ENCODE assay signal across 20 cellular contexts in the genomic region with DNA sequence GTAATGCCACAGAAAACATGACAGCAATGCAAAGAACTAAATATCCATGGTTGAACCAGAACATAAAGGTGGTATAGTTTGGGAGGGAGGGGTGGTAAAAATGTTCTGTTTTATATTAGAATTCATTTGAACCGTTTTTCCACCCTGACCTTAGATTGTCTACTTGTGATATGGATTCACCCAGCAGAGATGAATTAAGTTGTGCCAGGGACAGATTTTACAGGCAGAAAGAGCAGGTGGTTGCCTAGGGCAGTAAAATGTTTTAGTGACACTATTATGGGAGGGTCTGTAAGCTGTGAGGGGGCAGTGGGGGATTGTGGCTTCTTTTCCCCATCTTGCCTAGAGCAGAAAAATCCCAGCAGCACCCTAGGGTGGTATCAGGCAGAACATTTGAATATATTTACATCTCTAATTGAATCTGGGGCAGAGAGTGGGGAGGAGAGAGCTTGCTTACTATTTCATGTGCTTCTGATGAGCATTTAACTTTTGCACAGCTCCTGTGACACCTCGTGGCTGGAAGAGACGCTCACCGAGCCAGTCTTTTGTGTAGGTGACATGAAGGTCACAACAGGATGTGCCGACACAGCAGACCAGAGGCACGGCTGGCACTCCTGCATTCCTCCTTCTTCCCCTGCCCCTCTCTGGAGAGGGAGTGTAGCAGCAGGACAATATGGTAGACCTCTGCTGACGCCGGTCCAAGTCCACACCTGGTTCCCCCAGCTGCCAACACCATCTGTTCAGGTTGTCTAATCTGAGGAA.
DNase-seq lines count a peak whose midpoint lies in the region; ATAC-seq, FAIRE-seq and TF ChIP-seq lines count a peak whose summit lies in the region.
"Had no signal": no experiment of that assay in that cellular context is flagged by ENCODE, and none has a peak within 500 bp of the region (broad histone marks: within the 10 kb centered on the region; RNA-seq: fewer than 3 reads in every experiment).

No MANE protein-coding gene starts in this region.

- no peaks in the 10 kb centered on the region for H3K27me3 Mint-ChIP-seq in neural crest cell (ENCODE audit: low read depth)

- no peak overlapping the region for H3K4me3 Mint-ChIP-seq in neural crest cell
- H3K4me3 Mint-ChIP-seq: CD14-positive monocyte had no signal

- no peak overlapping the region for H3K9ac ChIP-seq in H1 (replicated peaks in 1 of 4; ENCODE audit: extremely low read depth in 1 of 4, low read depth in 3 of 4, low read length in 3 of 4)
- H3K9ac ChIP-seq in mammary epithelial cell (ENCODE audit: insufficient read depth, low read length) = no peak overlapping the region
- H3K9ac ChIP-seq: KMS-11 had no signal

- no peak overlapping the region for H3K23ac ChIP-seq in H1 (ENCODE audit: insufficient read length)

- no peak overlapping the region for H2BK120ac ChIP-seq in H1 (replicated peaks; ENCODE audit: low read depth, low read length)

- CTCF ChIA-PET in H1 (lab: Charles Lee; ENCODE audit: partially characterized antibody) = interaction anchor here (0.6 to 2.0 kb wide), 3 partner anchors 134 to 449 kb away, joined by 3 to 4 read pairs (median 3); no protein-coding TSS in a partner anchor
- CTCF ChIA-PET in mammary epithelial cell (lab: Charles Lee; ENCODE audit: low non-redundant PET) = no interaction called here

- no peak for TF ChIP-seq POLR2A in H1 (IDR thresholded peaks at IDR 0.05; ENCODE audit: control extremely low read depth in 1 of 2, low read depth in 2 of 2, low read length in 2 of 2)

- H3K4me1 ChIP-seq in H1 (replicated peaks in 1 of 4; ENCODE audit: control insufficient read depth in 3 of 4, insufficient read depth in 4 of 4, low read length in 3 of 4) = peaks cover 0 to 3% (median 0%) of the 10 kb centered on the region in 4 experiments; a peak in 2 of 7 replicates
- peaks cover 9% of the 10 kb centered on the region for H3K4me1 ChIP-seq in mammary epithelial cell (ENCODE audit: insufficient read depth, low read length)

- H4K20me1 ChIP-seq in H1 (replicated peaks in 1 of 2; ENCODE audit: control insufficient read depth in 1 of 2, insufficient read depth in 2 of 2, low read length in 2 of 2) = no peaks in the 10 kb centered on the region
- no peaks in the 10 kb centered on the region for H4K20me1 ChIP-seq in mammary epithelial cell (ENCODE audit: insufficient read depth, low read length)

- H3K36me3 ChIP-seq in H1 (ENCODE audit: control insufficient read depth in 2 of 4, insufficient read depth in 4 of 4, low read length in 3 of 4) (no peaks in the 10 kb centered on the region), mammary epithelial cell (ENCODE audit: insufficient read depth, low read length) (no peaks in the 10 kb centered on the region)
- H3K36me3 ChIP-seq: MG63 had no signal

- FAIRE-seq in H1 (lab: Jason Lieb, UNC) = no peak
- FAIRE-seq: A549, G401.6, GM12891 had no signal

- in situ Hi-C loops in mammary epithelial cell (cut with MboI; ENCODE audit: low sequenced_read_pairs in 2 of 2) = no loop called here

- no peak overlapping the region for H4K5ac ChIP-seq in H1 (ENCODE audit: insufficient read length, low read depth, low read length)

- H3K14ac ChIP-seq in H1 (ENCODE audit: insufficient read length) = no peak overlapping the region

- H3K4ac ChIP-seq in H1 (replicated peaks; ENCODE audit: insufficient read length, low read depth, low read length) = no peak overlapping the region

- TF ChIP-seq CTCF in H1 (IDR thresholded peaks at IDR 0.05; ENCODE audit: control extremely low read depth in 1 of 3, insufficient read depth in 1 of 3, low read depth in 1 of 3, low read length in 3 of 3) (no peak), neural crest cell (conservative IDR thresholded peaks at IDR 0.05) (no peak), mammary epithelial cell (conservative IDR thresholded peaks at IDR 0.05 in 1 of 2, IDR thresholded peaks at IDR 0.05 in 1 of 2; ENCODE audit: extremely low read depth in 1 of 2, insufficient read depth in 1 of 2, low read depth in 1 of 2, low read length in 2 of 2) (no peak)

- H3K9me3 ChIP-seq in H1 (ENCODE audit: insufficient read depth in 2 of 2, low read depth in 1 of 2, low read length in 1 of 2) (no peaks in the 10 kb centered on the region), mammary epithelial cell (replicated peaks; ENCODE audit: insufficient read depth, low read length) (no peaks in the 10 kb centered on the region)
- H3K9me3 ChIP-seq: A549, Caco-2, MG63 had no signal

- no peak overlapping the region for H4K8ac ChIP-seq in H1 (ENCODE audit: extremely low read depth, insufficient read depth, low read length)

- H3K4me3 ChIP-seq in H1 (ENCODE audit: extremely low read depth in 1 of 4, insufficient read depth in 2 of 4, low read depth in 3 of 4, low read length in 4 of 4) (no peak overlapping the region), mammary epithelial cell (replicated peaks in 1 of 3; ENCODE audit: insufficient read depth in 1 of 3, low read depth in 2 of 3, low read length in 3 of 3) (no peak overlapping the region)
- H3K4me3 ChIP-seq: A549, MG63 had no signal

- TF ChIP-seq RAD21 in H1 (IDR thresholded peaks at IDR 0.05 in 1 of 2, conservative IDR thresholded peaks at IDR 0.05 in 1 of 2; ENCODE audit: low read depth in 2 of 2, low read length in 2 of 2) = no peak

- WGBS in H1 (ENCODE audit: extremely low coverage in 1 of 2, insufficient coverage in 1 of 2, insufficient read length in 1 of 2, insufficient replicate concordance in 2 of 2, low coverage in 1 of 2, low lambda C conversion rate in 2 of 2, missing lambda C conversion rate in 1 of 2), 2 experiments = 90% methylated on average over 8 of the region's 8 CpGs; no CpG with 5 or more reads in 1 of the 2 experiments
- 80% methylated on average over 8 of the region's 8 CpGs for WGBS in mammary epithelial cell (ENCODE audit: low coverage, missing lambda C conversion rate)

- peak overlapping the region; percentile 47 for H3K27ac Mint-ChIP-seq in neural crest cell (ENCODE audit: unreplicated experiment)
- H3K27ac Mint-ChIP-seq: CD14-positive monocyte had no signal

- no peaks in the 10 kb centered on the region for H3K36me3 Mint-ChIP-seq in neural crest cell (ENCODE audit: low read depth)
- H3K36me3 Mint-ChIP-seq: CD14-positive monocyte had no signal

- no peak overlapping the region for H2BK5ac ChIP-seq in H1 (ENCODE audit: low read depth, low read length)

- peaks cover 21% of the 10 kb centered on the region for H3K4me1 Mint-ChIP-seq in neural crest cell
- H3K4me1 Mint-ChIP-seq: CD14-positive monocyte had no signal

- POLR2A ChIA-PET in H1 (lab: Charles Lee; ENCODE audit: partially characterized antibody) = no interaction called here

- peak; percentile 81 for ATAC-seq in Right ventricle myocardium inferior
- no peak for ATAC-seq in GM19035 (IDR thresholded peaks at IDR 0.05; ENCODE audit: unreplicated experiment)
- ATAC-seq: A549 had no signal

- no peak overlapping the region for H2BK20ac ChIP-seq in H1 (ENCODE audit: low read length)

- BruUV-seq in mammary epithelial cell (replicated peaks; lab: Mats Ljungman, UMichigan) = no TSS peak

- no peak overlapping the region for H2BK12ac ChIP-seq in H1 (ENCODE audit: low read depth, low read length)

- H3K56ac ChIP-seq in H1 (replicated peaks; ENCODE audit: insufficient read length, low read depth, low read length) = no peak overlapping the region

- H3K9me3 Mint-ChIP-seq in neural crest cell = no peaks in the 10 kb centered on the region

- H4K91ac ChIP-seq in H1 (replicated peaks; ENCODE audit: insufficient read length, low read length) = no peak overlapping the region

- H3K18ac ChIP-seq in H1 (ENCODE audit: extremely low read depth, low read length) = no peak overlapping the region

- 0 out of 2 replicates have a peak overlapping the region, but pooled peaks have one; percentile 14 for H2AFZ ChIP-seq in H1 (ENCODE audit: low read length)
- no peak overlapping the region for H2AFZ ChIP-seq in mammary epithelial cell (ENCODE audit: low read depth, low read length)

- H2AK5ac ChIP-seq in H1 (ENCODE audit: low read depth, low read length) = no peak overlapping the region

- no peaks in the 10 kb centered on the region for H3K23me2 ChIP-seq in H1 (ENCODE audit: low read depth, low read length)

- no peak for TF ChIP-seq EP300 in H1 (IDR thresholded peaks at IDR 0.05; ENCODE audit: borderline replicate concordance in 1 of 2, low read depth in 2 of 2, low read length in 2 of 2)

- no peak overlapping the region for H3K4me2 ChIP-seq in H1 (ENCODE audit: insufficient read depth in 1 of 2, low read depth in 2 of 2, low read length in 2 of 2)
- H3K4me2 ChIP-seq in mammary epithelial cell (ENCODE audit: insufficient read depth, low read depth, low read length) = no peak overlapping the region
- H3K4me2 ChIP-seq: A549, KMS-11 had no signal

- DNase-seq in Right ventricle myocardium inferior (ENCODE audit: missing footprints) (no peak), cardiac septum (ENCODE audit: low spot score) (no peak), NCI-H82 (lab: John Stamatoyannopoulos, UW) (peak; percentile 80), H1 (ENCODE audit: low read depth in 1 of 2, low spot score in 2 of 2) (no peak), neural crest cell (ENCODE audit: low read depth, low spot score) (no peak), GOT3 (lab: John Stamatoyannopoulos, UW) (no peak), mammary epithelial cell (no peak)
- DNase-seq: Caco-2, DMS79 treated with DMSO at 0.1 percent for 48 hours, MG63, NCI-H1105 treated with DMSO at 0.1 percent for 48 hours, NCI-H2029, NCI-H2227 treated with DMSO at 0.1 percent for 48 hours, T-helper 1 cell had no signal

- H3K27me3 ChIP-seq in H1 (replicated peaks in 1 of 4; ENCODE audit: control insufficient read depth in 3 of 4, extremely low read depth in 1 of 4, insufficient read depth in 3 of 4, low read length in 3 of 4) = no peaks in the 10 kb centered on the region
- H3K27me3 ChIP-seq in mammary epithelial cell (ENCODE audit: insufficient read depth, low read length) = no peaks in the 10 kb centered on the region
- H3K27me3 ChIP-seq: MG63 had no signal

- intact Hi-C loops in Right ventricle myocardium inferior (cut with DNase I) = loop anchor here (2.0 to 10.0 kb wide), 2 partner anchors 191 to 771 kb away; no protein-coding TSS in a partner anchor
- intact Hi-C loops in cardiac septum (cut with DNase I) = loop anchor here (5.0 kb wide), 1 partner anchor 187 kb away; no protein-coding TSS in a partner anchor
- intact Hi-C loops in mammary epithelial cell (cut with micrococcal nuclease) = no loop called here

- no peak overlapping the region for H2BK15ac ChIP-seq in H1 (ENCODE audit: low read length)

- H3K79me1 ChIP-seq in H1 (ENCODE audit: low read depth, low read length) = no peaks in the 10 kb centered on the region

- no peaks in the 10 kb centered on the region for H3K79me2 ChIP-seq in H1 (ENCODE audit: control insufficient read depth in 1 of 2, insufficient read depth in 2 of 2, low read length in 2 of 2)
- H3K79me2 ChIP-seq in mammary epithelial cell (ENCODE audit: insufficient read depth, low read length) = no peaks in the 10 kb centered on the region

- no peak overlapping the region for H3K27ac ChIP-seq in H1 (ENCODE audit: low read depth, low read length)
- no peak overlapping the region for H3K27ac ChIP-seq in mammary epithelial cell (ENCODE audit: insufficient read depth, low read depth, low read length)
- H3K27ac ChIP-seq: A549, KMS-11 had no signal

- dilution Hi-C loops in mammary epithelial cell (cut with HindIII; ENCODE audit: low sequenced_read_pairs) = no loop called here

TF ChIP-seq in H1, 55 proteins besides CTCF, POLR2A, EP300 and RAD21 (continues in another document):
- TF ChIP-seq NRF1 (IDR thresholded peaks at IDR 0.05; ENCODE audit: low read depth, low read length) (no peak), TBP (IDR thresholded peaks at IDR 0.05; ENCODE audit: low read depth, low read length) (no peak)
